In the genomic region with DNA sequence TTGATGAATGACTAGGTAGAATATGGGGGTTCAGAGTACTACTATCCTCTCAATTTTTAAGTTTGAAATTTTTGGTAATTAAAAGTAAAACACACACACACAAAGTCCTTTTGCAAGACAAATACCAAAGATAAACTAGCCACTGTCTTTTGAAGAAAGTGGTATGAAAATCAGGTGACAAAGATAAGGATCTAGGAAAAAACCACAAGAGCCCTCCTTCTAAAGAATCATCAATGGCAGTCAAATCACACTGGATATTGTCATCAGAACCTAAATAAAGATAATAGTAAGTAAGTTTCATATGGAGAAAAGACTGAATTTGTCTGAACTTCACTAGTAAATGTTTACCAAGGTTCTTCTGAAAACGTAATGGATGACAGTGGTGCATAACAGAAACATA, we compare ENCODE assay signal across 32 cellular contexts. TPM values are rescaled to one million over a fixed set of nuclear protein-coding genes. Genes with fewer than 3 reads are reported as not detected.
"Had no signal": no experiment of that assay in that cellular context is flagged by ENCODE, and none has a peak within 500 bp of the region (broad histone marks: within the 10 kb centered on the region; RNA-seq: fewer than 3 reads in every experiment).

No MANE protein-coding gene starts in this region.

- H3K4me2 ChIP-seq: hepatocyte, neural progenitor cell had no signal

- H3K27me3 Mint-ChIP-seq: naive thymus-derived CD4-positive, alpha-beta T cell; stimulated activated memory B cell treated with anti-CD40 and anti-IgM and Interleukin-4, amounts not matched to agents 10 μg/mL and 1 μg/mL and 100 μg/mL, for 72 hours; type B pancreatic cell had no signal

- H3K36me3 ChIP-seq: prostate gland had no signal

- H2AFZ ChIP-seq: hepatocyte, neural progenitor cell had no signal

- H3K9me3 Mint-ChIP-seq: naive thymus-derived CD4-positive, alpha-beta T cell; nephron; neural progenitor cell; stimulated activated memory B cell treated with anti-CD40 and anti-IgM and Interleukin-4, amounts not matched to agents 10 μg/mL and 1 μg/mL and 100 μg/mL, for 72 hours; type B pancreatic cell had no signal

- H3K9ac ChIP-seq: neural progenitor cell had no signal

- H3K79me2 ChIP-seq: hepatocyte had no signal

- DNase-seq: dermis blood vessel endothelial cell; effector memory CD4-positive, alpha-beta T cell; foreskin keratinocyte; heart left ventricle; kidney; mesenchymal stem cell; midbrain; naive thymus-derived CD4-positive, alpha-beta T cell; nucleus accumbens; sigmoid colon; stimulated activated CD4-positive, alpha-beta T cell treated with anti-CD3 and anti-CD28 coated beads, Interleukin-2, amount 100 ng/mL, for 24 hours; stimulated activated CD4-positive, alpha-beta T cell treated with anti-CD3 and anti-CD28 coated beads, Interleukin-4, amount 100 ng/mL, for 24 hours; stimulated activated naive CD8-positive, alpha-beta T cell treated with anti-CD3 and anti-CD28 coated beads, Interleukin-15, Interleukin-2, amounts not matched to agents 100 U/mL and 50 U/mL, for 24 hours; substantia nigra; testis; tibial artery had no signal

- ATAC-seq: foreskin keratinocyte; gastroesophageal sphincter; heart left ventricle; left lobe of liver; naive thymus-derived CD4-positive, alpha-beta T cell; stimulated activated memory B cell treated with anti-CD40 and anti-IgM and Interleukin-4, amounts not matched to agents 10 μg/mL and 1 μg/mL and 100 μg/mL, for 72 hours; stimulated activated naive CD8-positive, alpha-beta T cell treated with anti-CD3 and anti-CD28 coated beads, Interleukin-15, Interleukin-2, amounts not matched to agents 100 U/mL and 50 U/mL, for 24 hours had no signal

- H3K4me1 ChIP-seq: esophagus muscularis mucosa, foreskin keratinocyte, gastroesophageal sphincter, heart left ventricle, prostate gland, right atrium auricular region, sigmoid colon, testis, tibial artery had no signal

- H3K4me1 Mint-ChIP-seq: nephron had no signal

- H3K27ac Mint-ChIP-seq: nephron; neural progenitor cell; stimulated activated memory B cell treated with anti-CD40 and anti-IgM and Interleukin-4, amounts not matched to agents 10 μg/mL and 1 μg/mL and 100 μg/mL, for 72 hours; type B pancreatic cell had no signal

- H3K27ac ChIP-seq: coronary artery, esophagus muscularis mucosa, foreskin keratinocyte, gastroesophageal sphincter, heart left ventricle, hepatocyte, neural progenitor cell, prostate gland, right atrium auricular region, sigmoid colon, testis, tibial artery had no signal

- H3K9me3 ChIP-seq: esophagus muscularis mucosa, gastroesophageal sphincter, heart left ventricle, prostate gland, right atrium auricular region, sigmoid colon, testis, tibial artery had no signal

- H3K4me3 Mint-ChIP-seq: naive thymus-derived CD4-positive, alpha-beta T cell; nephron; neural progenitor cell; stimulated activated memory B cell treated with anti-CD40 and anti-IgM and Interleukin-4, amounts not matched to agents 10 μg/mL and 1 μg/mL and 100 μg/mL, for 72 hours; type B pancreatic cell had no signal

- H3K4me3 ChIP-seq: coronary artery, esophagus muscularis mucosa, gastroesophageal sphincter, heart left ventricle, hepatocyte, neural progenitor cell, prostate gland, right atrium auricular region, sigmoid colon, testis, tibial artery had no signal

- H3K27me3 ChIP-seq: esophagus muscularis mucosa, foreskin keratinocyte, gastroesophageal sphincter, heart left ventricle, hepatocyte, neural progenitor cell, right atrium auricular region, sigmoid colon, testis, tibial artery had no signal

RNA-seq across cellular contexts. Expression of gene HK3, which starts 30.5 kb away (rescaled TPM):
- total RNA-seq: dermis blood vessel endothelial cell, endothelial cell of umbilical vein, epithelial cell of proximal tubule, fibroblast of lung, foreskin keratinocyte, lung microvascular endothelial cell, osteocyte had no signal
